Comparison of ENCODE assay signal across 20 cellular contexts in genomic region chr17:30513346-30513745, GRCh38.
"Had no signal": no experiment of that assay in that cellular context is flagged by ENCODE, and none has a peak within 500 bp of the region (broad histone marks: within the 10 kb centered on the region; RNA-seq: fewer than 3 reads in every experiment).

No MANE protein-coding gene starts in this region.

- H3K4me3 ChIP-seq: esophagus muscularis mucosa, gastrocnemius medialis, mucosa of descending colon, neural progenitor cell, prostate gland, right atrium auricular region, tibial nerve had no signal

- H2AFZ ChIP-seq: neural progenitor cell had no signal

- H3K27ac ChIP-seq: esophagus muscularis mucosa, gastrocnemius medialis, neural progenitor cell, prostate gland, right atrium auricular region, tibial nerve had no signal

- H3K27me3 ChIP-seq: esophagus muscularis mucosa, gastrocnemius medialis, neural progenitor cell, right atrium auricular region, tibial nerve had no signal

- H3K9me3 Mint-ChIP-seq: activated B cell treated with CpG ODN at 0.5 μM for 24 hours; activated CD4-positive, alpha-beta memory T cell treated with anti-CD3 and anti-CD28 coated beads, Interleukin-2, amount 10 ng/mL, durations not matched to agents 7 days and 5 days; memory B cell; naive B cell; neural progenitor cell; T-helper 2 cell treated with Interferon-gamma antibody and Interleukin-4, amounts not matched to agents 5 μg/mL and 100 μg/mL, for 36 hours had no signal

- H3K4me1 Mint-ChIP-seq: activated CD4-positive, alpha-beta memory T cell treated with anti-CD3 and anti-CD28 coated beads, Interleukin-2, amount 10 ng/mL, durations not matched to agents 7 days and 5 days; activated CD8-positive, alpha-beta memory T cell treated with anti-CD3 and anti-CD28 coated beads, Interleukin-2, amount 10 ng/mL, durations not matched to agents 7 days and 5 days; neural progenitor cell had no signal

- H3K4me2 ChIP-seq: neural progenitor cell had no signal

- H3K9ac ChIP-seq: neural progenitor cell had no signal

- H3K9me3 ChIP-seq: esophagus muscularis mucosa, gastrocnemius medialis, mucosa of descending colon, prostate gland, right atrium auricular region, tibial nerve had no signal

- ATAC-seq: activated CD8-positive, alpha-beta memory T cell treated with anti-CD3 and anti-CD28 coated beads, Interleukin-2, amount 10 ng/mL, durations not matched to agents 7 days and 5 days; gastrocnemius medialis; mucosa of descending colon; stimulated activated naive CD8-positive, alpha-beta T cell treated with anti-CD3 and anti-CD28 coated beads, Interleukin-15, Interleukin-2, amounts not matched to agents 100 U/mL and 50 U/mL, for 24 hours had no signal

- DNase-seq: activated B cell treated with CpG ODN at 0.5 μM for 24 hours; activated CD4-positive, alpha-beta memory T cell treated with anti-CD3 and anti-CD28 coated beads, Interleukin-2, amount 10 ng/mL, durations not matched to agents 7 days and 5 days; activated CD4-positive, alpha-beta T cell treated with anti-CD3 and anti-CD28 coated beads for 48 hours; activated CD8-positive, alpha-beta memory T cell treated with anti-CD3 and anti-CD28 coated beads, Interleukin-2, amount 10 ng/mL, durations not matched to agents 7 days and 5 days; aorta; dermis blood vessel endothelial cell; effector memory CD4-positive, alpha-beta T cell; gastrocnemius medialis; head of caudate nucleus; mucosa of descending colon; naive B cell; stimulated activated CD4-positive, alpha-beta T cell treated with anti-CD3 and anti-CD28 coated beads, Interleukin-2, amount 100 ng/mL, for 24 hours; stimulated activated naive CD8-positive, alpha-beta T cell treated with anti-CD3 and anti-CD28 coated beads, Interleukin-15, Interleukin-2, amounts not matched to agents 100 U/mL and 50 U/mL, for 24 hours had no signal

- H3K36me3 ChIP-seq: neural progenitor cell, prostate gland had no signal

- H3K4me1 ChIP-seq: esophagus muscularis mucosa, gastrocnemius medialis, neural progenitor cell, prostate gland, tibial nerve had no signal

- H3K27me3 Mint-ChIP-seq: activated B cell treated with CpG ODN at 0.5 μM for 24 hours; activated CD4-positive, alpha-beta memory T cell treated with anti-CD3 and anti-CD28 coated beads, Interleukin-2, amount 10 ng/mL, durations not matched to agents 7 days and 5 days; activated CD8-positive, alpha-beta memory T cell treated with anti-CD3 and anti-CD28 coated beads, Interleukin-2, amount 10 ng/mL, durations not matched to agents 7 days and 5 days; memory B cell; naive B cell had no signal

- H3K4me3 Mint-ChIP-seq: activated B cell treated with CpG ODN at 0.5 μM for 24 hours; activated CD4-positive, alpha-beta memory T cell treated with anti-CD3 and anti-CD28 coated beads, Interleukin-2, amount 10 ng/mL, durations not matched to agents 7 days and 5 days; activated CD8-positive, alpha-beta memory T cell treated with anti-CD3 and anti-CD28 coated beads, Interleukin-2, amount 10 ng/mL, durations not matched to agents 7 days and 5 days; memory B cell; naive B cell; neural progenitor cell; T-helper 2 cell treated with Interferon-gamma antibody and Interleukin-4, amounts not matched to agents 5 μg/mL and 100 μg/mL, for 36 hours had no signal

- H3K27ac Mint-ChIP-seq: activated B cell treated with CpG ODN at 0.5 μM for 24 hours; activated CD4-positive, alpha-beta memory T cell treated with anti-CD3 and anti-CD28 coated beads, Interleukin-2, amount 10 ng/mL, durations not matched to agents 7 days and 5 days; activated CD8-positive, alpha-beta memory T cell treated with anti-CD3 and anti-CD28 coated beads, Interleukin-2, amount 10 ng/mL, durations not matched to agents 7 days and 5 days; neural progenitor cell; T-helper 2 cell treated with Interferon-gamma antibody and Interleukin-4, amounts not matched to agents 5 μg/mL and 100 μg/mL, for 36 hours had no signal
